In genomic region chr17:75940727-75941441, GRCh38 we compare ENCODE assay signal across 8 cellular contexts. TPM values are rescaled to one million over a fixed set of nuclear protein-coding genes. Genes with fewer than 3 reads are reported as not detected.
DNase-seq lines count a peak whose midpoint lies in the region; ATAC-seq and TF ChIP-seq lines count a peak whose summit lies in the region.

Gene FBF1 (minus strand): TSS chr17:75941042. CDS start chr17:75938149, 2,893 bp downstream.

- peaks cover 6% of the 10 kb centered on the region for H3K36me3 Mint-ChIP-seq in activated T-helper 17 cell treated with anti-CD3 and anti-CD28 coated beads, Interleukin-2, amount 50 U/mL, for 72 hours (ENCODE audit: low read depth)
- H3K36me3 Mint-ChIP-seq in naive thymus-derived CD8-positive, alpha-beta T cell, result peaks cover 0 to 8% (median 0%) of the 10 kb centered on the region in 3 donors
- H3K36me3 Mint-ChIP-seq in stimulated activated naive B cell treated with anti-CD40 and anti-IgM and Interleukin-4, amounts not matched to agents 10 μg/mL and 1 μg/mL and 100 μg/mL, for 72 hours, result peaks cover 0 to 5% of the 10 kb centered on the region in 2 donors

- peaks cover 3% of the 10 kb centered on the region; the same call in 1 of the 2 replicates for H3K36me3 ChIP-seq in DOHH2 (ENCODE audit: control insufficient read depth, low read length)

- H4K20me1 ChIP-seq in DOHH2 (ENCODE audit: control insufficient read depth, insufficient read depth, low read depth, low read length), result no peaks in the 10 kb centered on the region

- peak within 1 kb of the TSS; percentile 74 for H3K4me2 ChIP-seq in DOHH2 (ENCODE audit: low read length)

- H3K4me3 ChIP-seq in DOHH2 (ENCODE audit: low read length), result peak within 1 kb of the TSS; percentile 93
- peak within 1 kb of the TSS; percentile 78 for H3K4me3 ChIP-seq in fibroblast of mammary gland (ENCODE audit: control insufficient read depth, low read depth, low read length)

- peaks cover 5% of the 10 kb centered on the region; the same call in 1 of the 2 replicates for H3K79me2 ChIP-seq in DOHH2 (ENCODE audit: control insufficient read depth, low read length)

- H3K27ac ChIP-seq in DOHH2 (ENCODE audit: low read depth, low read length), result no peak within 1 kb of the TSS
- H3K27ac ChIP-seq in RWPE1, result peak within 1 kb of the TSS; percentile 73

- H3K27ac Mint-ChIP-seq in activated T-helper 17 cell treated with anti-CD3 and anti-CD28 coated beads, Interleukin-2, amount 50 U/mL, for 72 hours, result peak within 1 kb of the TSS; percentile 45
- H3K27ac Mint-ChIP-seq in naive thymus-derived CD8-positive, alpha-beta T cell, result peak within 1 kb of the TSS; percentile 72 to 97 (median 90)
- peak within 1 kb of the TSS; percentile 85 for H3K27ac Mint-ChIP-seq in stimulated activated naive B cell treated with anti-CD40 and anti-IgM and Interleukin-4, amounts not matched to agents 10 μg/mL and 1 μg/mL and 100 μg/mL, for 72 hours

- peaks cover 18% of the 10 kb centered on the region for H3K4me1 ChIP-seq in DOHH2 (ENCODE audit: control insufficient read depth, low read length)

- CTCF ChIA-PET in RWPE1 (lab: Yijun Ruan, JAX), result interaction anchor here (0.6 to 1.2 kb wide), 4 partner anchors 14 to 193 kb away, joined by 3 to 4 read pairs (median 4); no protein-coding TSS in a partner anchor

- TF ChIP-seq CTCF in DOHH2 (IDR thresholded peaks at IDR 0.05; ENCODE audit: low read depth, low read length, poor library complexity, severe bottlenecking) (no peak), RWPE1 (conservative IDR thresholded peaks at IDR 0.05; ENCODE audit: low read depth) (no peak), fibroblast of mammary gland (conservative IDR thresholded peaks at IDR 0.05; ENCODE audit: control insufficient read depth, insufficient read depth, low read depth, low read length) (no peak)

- H3K4me1 Mint-ChIP-seq in activated T-helper 17 cell treated with anti-CD3 and anti-CD28 coated beads, Interleukin-2, amount 50 U/mL, for 72 hours, result peaks cover 4% of the 10 kb centered on the region
- peaks cover 3 to 18% (median 15%) of the 10 kb centered on the region in 4 donors for H3K4me1 Mint-ChIP-seq in naive thymus-derived CD8-positive, alpha-beta T cell
- H3K4me1 Mint-ChIP-seq in stimulated activated naive B cell treated with anti-CD40 and anti-IgM and Interleukin-4, amounts not matched to agents 10 μg/mL and 1 μg/mL and 100 μg/mL, for 72 hours, result peaks cover 9 to 18% of the 10 kb centered on the region in 2 donors

- no peaks in the 10 kb centered on the region for H3K9me2 ChIP-seq in DOHH2 (replicated peaks; ENCODE audit: control insufficient read depth, low read length)

- DNase-seq in GOT3 (lab: John Stamatoyannopoulos, UW), result peak; percentile 94
- DNase-seq in LoVo (ENCODE audit: low spot score), result peak; percentile 96
- peak; percentile 96 for DNase-seq in RWPE1 (ENCODE audit: low spot score)
- peak; percentile 90 for DNase-seq in fibroblast of mammary gland (ENCODE audit: low read depth)
- DNase-seq in naive thymus-derived CD8-positive, alpha-beta T cell, result peak; percentile 80 to 91 (median 83)
- peak; percentile 87 for DNase-seq in stimulated activated naive B cell treated with anti-CD40 and anti-IgM and Interleukin-4, amounts not matched to agents 10 μg/mL and 1 μg/mL and 100 μg/mL, for 72 hours

- no peaks in the 10 kb centered on the region for H3K9me3 ChIP-seq in DOHH2 (ENCODE audit: control insufficient read depth, insufficient read depth, low read length)

- peak; percentile 100 for ATAC-seq in activated T-helper 17 cell treated with anti-CD3 and anti-CD28 coated beads, Interleukin-2, amount 50 U/mL, for 72 hours (replicated peaks)
- peak; percentile 99 for ATAC-seq in naive thymus-derived CD8-positive, alpha-beta T cell
- ATAC-seq in stimulated activated naive B cell treated with anti-CD40 and anti-IgM and Interleukin-4, amounts not matched to agents 10 μg/mL and 1 μg/mL and 100 μg/mL, for 72 hours (replicated peaks), result peak; percentile 99

- no peaks in the 10 kb centered on the region for H3K27me3 ChIP-seq in DOHH2 (ENCODE audit: control insufficient read depth, low read length)

- H3F3A ChIP-seq in DOHH2 (ENCODE audit: control insufficient read depth, insufficient read depth), result peaks cover 6% of the 10 kb centered on the region; the same call in 1 of the 2 replicates

- no peaks in the 10 kb centered on the region for H3K27me3 Mint-ChIP-seq in activated T-helper 17 cell treated with anti-CD3 and anti-CD28 coated beads, Interleukin-2, amount 50 U/mL, for 72 hours
- H3K27me3 Mint-ChIP-seq in naive thymus-derived CD8-positive, alpha-beta T cell, result no peaks in the 10 kb centered on the region
- H3K27me3 Mint-ChIP-seq in stimulated activated naive B cell treated with anti-CD40 and anti-IgM and Interleukin-4, amounts not matched to agents 10 μg/mL and 1 μg/mL and 100 μg/mL, for 72 hours, result no peaks in the 10 kb centered on the region

- no peaks in the 10 kb centered on the region for H3K9me3 Mint-ChIP-seq in activated T-helper 17 cell treated with anti-CD3 and anti-CD28 coated beads, Interleukin-2, amount 50 U/mL, for 72 hours
- no peaks in the 10 kb centered on the region for H3K9me3 Mint-ChIP-seq in naive thymus-derived CD8-positive, alpha-beta T cell
- H3K9me3 Mint-ChIP-seq in stimulated activated naive B cell treated with anti-CD40 and anti-IgM and Interleukin-4, amounts not matched to agents 10 μg/mL and 1 μg/mL and 100 μg/mL, for 72 hours, result no peaks in the 10 kb centered on the region

- POLR2A ChIA-PET in RWPE1 (lab: Yijun Ruan, JAX; ENCODE audit: low non-redundant PET), result interaction anchor here (0.6 to 1.4 kb wide), 2 partner anchors 14 to 86 kb away, joined by 3 to 4 read pairs; partner anchors contain the start of gene WBP2
- POLR2A ChIA-PET in naive thymus-derived CD8-positive, alpha-beta T cell (lab: Charles Lee), result interaction anchor here (0.6 to 1.3 kb wide), 9 partner anchors 10 to 156 kb away, joined by 3 to 17 read pairs (median 4); partner anchors contain the start of genes ACOX1, TEN1, TRIM65 and UNK

- H3K4me3 Mint-ChIP-seq in activated T-helper 17 cell treated with anti-CD3 and anti-CD28 coated beads, Interleukin-2, amount 50 U/mL, for 72 hours, result peak within 1 kb of the TSS; percentile 78
- peak within 1 kb of the TSS; percentile 84 to 96 (median 92) for H3K4me3 Mint-ChIP-seq in naive thymus-derived CD8-positive, alpha-beta T cell
- H3K4me3 Mint-ChIP-seq in stimulated activated naive B cell treated with anti-CD40 and anti-IgM and Interleukin-4, amounts not matched to agents 10 μg/mL and 1 μg/mL and 100 μg/mL, for 72 hours, result peak within 1 kb of the TSS; percentile 89 to 91

RNA-seq across cellular contexts. Expression of gene FBF1, which starts in this region (rescaled TPM):
- 10 to 100 TPM in 1 of 2 donors, 1 to 10 TPM in 1; 9.2 to 10.6 TPM for total RNA-seq in activated T-helper 17 cell treated with anti-CD3 and anti-CD28 coated beads, Interleukin-2, amount 50 U/mL, for 72 hours
- 10 to 100 TPM; 47.7 to 54.6 TPM for total RNA-seq in naive thymus-derived CD8-positive, alpha-beta T cell
- 1 to 10 TPM; 2.4 to 8.0 (median 7.5) TPM for polyA plus RNA-seq in naive thymus-derived CD8-positive, alpha-beta T cell

Comparison
In these comparisons a context has a peak if more than half of its experiments do, and no peak if none do; other contexts are left out.
1. RNA of gene FBF1 (total RNA-seq): 47.7 to 54.6 TPM in naive thymus-derived CD8-positive, alpha-beta T cell; 9.2 to 10.6 TPM in activated T-helper 17 cell treated with anti-CD3 and anti-CD28 coated beads, Interleukin-2, amount 50 U/mL, for 72 hours; every median in the first group is over 4 times any median in the second.
2. Peak in every context shown above with its lines, with median percentiles within 50 percentile points of each other: DNase-seq, ATAC-seq, H3K27ac Mint-ChIP-seq and H3K4me3 Mint-ChIP-seq.